21 cellular contexts compared by ENCODE assay signal in the genomic region with DNA sequence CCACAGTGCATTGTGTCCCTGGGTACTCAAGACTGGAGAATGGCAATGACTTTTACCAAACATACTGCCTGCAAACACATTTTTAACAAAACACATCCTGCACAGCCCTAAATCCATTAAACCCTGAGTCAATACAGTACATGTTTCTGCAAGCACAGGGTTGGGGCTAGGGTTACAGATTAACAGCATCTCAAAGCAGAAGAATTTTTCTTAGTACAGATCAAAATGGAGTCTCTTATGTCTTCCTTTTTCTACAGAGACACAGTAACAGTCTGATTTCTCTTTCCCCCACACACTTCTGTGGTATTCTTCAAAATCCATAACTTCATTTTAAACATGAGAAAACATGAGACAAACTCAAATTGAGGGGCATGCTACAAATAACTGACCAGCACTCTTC. TPM values are rescaled to one million over a fixed set of nuclear protein-coding genes. Genes with fewer than 3 reads are reported as not detected.
DNase-seq lines count a peak whose midpoint lies in the region; ATAC-seq, FAIRE-seq and TF ChIP-seq lines count a peak whose summit lies in the region.
"Had no signal": no experiment of that assay in that cellular context is flagged by ENCODE, and none has a peak within 500 bp of the region (broad histone marks: within the 10 kb centered on the region; RNA-seq: fewer than 3 reads in every experiment).

No MANE protein-coding gene starts in this region.

- no peak for TF ChIP-seq EP300 in HepG2 (IDR thresholded peaks at IDR 0.05; ENCODE audit: low read depth in 2 of 2, low read length in 2 of 2)
- TF ChIP-seq EP300 in HepG2 (CRISPR knock-in tag; IDR thresholded peaks at IDR 0.05; ENCODE audit: borderline replicate concordance), result no peak

- intact Hi-C loops in HepG2 (cut with micrococcal nuclease; ENCODE audit: unreplicated experiment), result no loop called here
- intact Hi-C loops in right lobe of liver (cut with DNase I), result no loop called here

- in situ Hi-C loops in HepG2 (cut with HindIII; ENCODE audit: extremely low pct_ligation_motif_present, low pct_unique_long_range_greater_than_20kb), result no loop called here

- ATAC-seq in HepG2, result no peak
- no peak for ATAC-seq in right lobe of liver
- ATAC-seq in HG03175 (IDR thresholded peaks at IDR 0.05; ENCODE audit: unreplicated experiment), result no peak
- ATAC-seq: A549; CD8-positive, alpha-beta T cell had no signal

- H3K9me2 ChIP-seq in hepatocyte (replicated peaks; ENCODE audit: insufficient read depth), result no peaks in the 10 kb centered on the region

- H3K9me3 ChIP-seq in HepG2 (ENCODE audit: low read length) (no peaks in the 10 kb centered on the region), right lobe of liver (no peaks in the 10 kb centered on the region), hepatocyte (ENCODE audit: low read depth) (no peaks in the 10 kb centered on the region)
- H3K9me3 ChIP-seq: A549; BLaER1 treated with 17β-estradiol and CSF1 and Interleukin-3, amounts not matched to agents 10 nM and 100 nM; Caco-2 had no signal

- H3K27ac ChIP-seq in HepG2 (ENCODE audit: extremely low read length, insufficient read depth, low read length) (no peak overlapping the region), right lobe of liver (no peak overlapping the region), hepatocyte (peak overlapping the region; percentile 79)
- H3K27ac ChIP-seq: 22Rv1; A549; BLaER1 treated with 17β-estradiol and CSF1 and Interleukin-3, amounts not matched to agents 10 nM and 100 nM; C4-2B had no signal

- no peak overlapping the region for H2AFZ ChIP-seq in HepG2 (ENCODE audit: low read length)
- no peak overlapping the region for H2AFZ ChIP-seq in hepatocyte

- H4K20me1 ChIP-seq in HepG2 (ENCODE audit: insufficient read depth, low read length) (no peaks in the 10 kb centered on the region), hepatocyte (ENCODE audit: insufficient read depth, poor library complexity, severe bottlenecking) (no peaks in the 10 kb centered on the region)
- H4K20me1 ChIP-seq: BLaER1 treated with 17β-estradiol and CSF1 and Interleukin-3, amounts not matched to agents 10 nM and 100 nM had no signal

- no peaks in the 10 kb centered on the region for H3K36me3 ChIP-seq in HepG2 (replicated peaks in 1 of 2; ENCODE audit: control insufficient read depth in 1 of 2, insufficient read depth in 2 of 2, low read length in 2 of 2)
- H3K36me3 ChIP-seq in right lobe of liver, result no peaks in the 10 kb centered on the region
- no peaks in the 10 kb centered on the region for H3K36me3 ChIP-seq in hepatocyte (replicated peaks; ENCODE audit: insufficient read depth, low read depth)
- H3K36me3 ChIP-seq: BLaER1 treated with 17β-estradiol and CSF1 and Interleukin-3, amounts not matched to agents 10 nM and 100 nM had no signal

- H3K9ac ChIP-seq in HepG2 (ENCODE audit: insufficient read depth, low read depth, low read length), result no peak overlapping the region
- H3K9ac ChIP-seq: BLaER1 treated with 17β-estradiol and CSF1 and Interleukin-3, amounts not matched to agents 10 nM and 100 nM had no signal

- H3K4me3 ChIP-seq in HepG2 (replicated peaks in 1 of 3; ENCODE audit: insufficient read depth in 1 of 3, low read depth in 2 of 3, low read length in 3 of 3) (peak overlapping the region in 1 of 3 experiments; percentile 37; a peak in 1 of 6 replicates), right lobe of liver (no peak overlapping the region), hepatocyte (no peak overlapping the region)
- H3K4me3 ChIP-seq: A549; BLaER1 treated with 17β-estradiol and CSF1 and Interleukin-3, amounts not matched to agents 10 nM and 100 nM had no signal

- TF ChIP-seq CTCF in HepG2 (CRISPR knock-in tag; IDR thresholded peaks at IDR 0.05), result no peak
- TF ChIP-seq CTCF in right lobe of liver (IDR thresholded peaks at IDR 0.05), result no peak
- no peak for TF ChIP-seq CTCF in hepatocyte (IDR thresholded peaks at IDR 0.05; ENCODE audit: poor library complexity)

- H3K4me2 ChIP-seq in HepG2 (ENCODE audit: low read depth, low read length), result peak overlapping the region; percentile 74
- no peak overlapping the region for H3K4me2 ChIP-seq in hepatocyte
- H3K4me2 ChIP-seq: A549 had no signal

- CTCF ChIA-PET in HepG2 (lab: Yijun Ruan, JAX; ENCODE audit: low intra/inter-chr PET ratio, low total read pairs), result no interaction called here

- no TSS peak for BruUV-seq in HepG2 (replicated peaks; lab: Mats Ljungman, UMichigan)

- POLR2A ChIA-PET in HepG2 (lab: Yijun Ruan, JAX), result no interaction called here

- TF ChIP-seq POLR2A in HepG2 (IDR thresholded peaks at IDR 0.05; ENCODE audit: insufficient read depth in 1 of 2, low read depth in 2 of 2, low read length in 2 of 2), result no peak
- TF ChIP-seq POLR2A in right lobe of liver (IDR thresholded peaks at IDR 0.05), result no peak

- no peak for TF ChIP-seq RAD21 in HepG2 (CRISPR knock-in tag; IDR thresholded peaks at IDR 0.05)

- H3K79me2 ChIP-seq in HepG2 (ENCODE audit: insufficient read depth, low read length) (no peaks in the 10 kb centered on the region), hepatocyte (no peaks in the 10 kb centered on the region)

- DNase-seq in DMS53 (lab: John Stamatoyannopoulos, UW) (peak; percentile 63), DMS53 treated with DMSO at 0.1 percent for 48 hours (lab: John Stamatoyannopoulos, UW; ENCODE audit: unreplicated experiment) (no peak), HepG2 (ENCODE audit: low spot score) (peak; percentile 13), right lobe of liver (no peak), hepatocyte (ENCODE audit: low spot score) (no peak)
- DNase-seq: AML-193; Calu3; CD4-positive, alpha-beta T cell; CD8-positive, alpha-beta T cell; DMS79 treated with DMSO at 0.1 percent for 48 hours; GF-D8 had no signal

- FAIRE-seq in HepG2 (lab: Jason Lieb, UNC), result no peak
- FAIRE-seq: A549, D721Med, G401.6, GM12891, GM18507 had no signal

- H3K27me3 ChIP-seq in HepG2 (ENCODE audit: control insufficient read depth in 1 of 2, insufficient read depth in 2 of 2, low read length in 2 of 2) (no peaks in the 10 kb centered on the region; a peak in 1 of 5 replicates), right lobe of liver (no peaks in the 10 kb centered on the region), hepatocyte (no peaks in the 10 kb centered on the region)
- H3K27me3 ChIP-seq: BLaER1 treated with 17β-estradiol and CSF1 and Interleukin-3, amounts not matched to agents 10 nM and 100 nM had no signal

- peaks cover 65% of the 10 kb centered on the region for H3K4me1 ChIP-seq in HepG2 (ENCODE audit: insufficient read depth, low read length)
- H3K4me1 ChIP-seq in right lobe of liver, result no peaks in the 10 kb centered on the region
- no peaks in the 10 kb centered on the region for H3K4me1 ChIP-seq in hepatocyte (ENCODE audit: insufficient read depth)
- H3K4me1 ChIP-seq: A549 had no signal

TF ChIP-seq in HepG2, 621 proteins besides CTCF, POLR2A, EP300 and RAD21 (continues in another document):
- TF ChIP-seq GATA4 (IDR thresholded peaks at IDR 0.05; ENCODE audit: borderline replicate concordance, low read depth) (no peak), TCF7L2 (IDR thresholded peaks at IDR 0.05; ENCODE audit: low read depth, low read length) (no peak), SUZ12 (IDR thresholded peaks at IDR 0.05; ENCODE audit: low read depth, low read length) (no peak), CHCHD3 (CRISPR knock-in tag; IDR thresholded peaks at IDR 0.05) (no peak), GZF1 (CRISPR knock-in tag; IDR thresholded peaks at IDR 0.05) (no peak), KLF6 (CRISPR knock-in tag; IDR thresholded peaks at IDR 0.05) (no peak), SMYD3 (CRISPR knock-in tag; IDR thresholded peaks at IDR 0.05) (no peak), HOXA5 (CRISPR knock-in tag; IDR thresholded peaks at IDR 0.05) (no peak)
- TF ChIP-seq, protein P1, sequence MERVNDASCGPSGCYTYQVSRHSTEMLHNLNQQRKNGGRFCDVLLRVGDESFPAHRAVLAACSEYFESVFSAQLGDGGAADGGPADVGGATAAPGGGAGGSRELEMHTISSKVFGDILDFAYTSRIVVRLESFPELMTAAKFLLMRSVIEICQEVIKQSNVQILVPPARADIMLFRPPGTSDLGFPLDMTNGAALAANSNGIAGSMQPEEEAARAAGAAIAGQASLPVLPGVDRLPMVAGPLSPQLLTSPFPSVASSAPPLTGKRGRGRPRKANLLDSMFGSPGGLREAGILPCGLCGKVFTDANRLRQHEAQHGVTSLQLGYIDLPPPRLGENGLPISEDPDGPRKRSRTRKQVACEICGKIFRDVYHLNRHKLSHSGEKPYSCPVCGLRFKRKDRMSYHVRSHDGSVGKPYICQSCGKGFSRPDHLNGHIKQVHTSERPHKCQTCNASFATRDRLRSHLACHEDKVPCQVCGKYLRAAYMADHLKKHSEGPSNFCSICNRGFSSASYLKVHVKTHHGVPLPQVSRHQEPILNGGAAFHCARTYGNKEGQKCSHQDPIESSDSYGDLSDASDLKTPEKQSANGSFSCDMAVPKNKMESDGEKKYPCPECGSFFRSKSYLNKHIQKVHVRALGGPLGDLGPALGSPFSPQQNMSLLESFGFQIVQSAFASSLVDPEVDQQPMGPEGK (CRISPR knock-in tag; IDR thresholded peaks at IDR 0.05), result no peak

RNA-seq across cellular contexts. Expression of a gene that starts 13.9 kb away (rescaled TPM):
- total RNA-seq in HepG2 (2016; rRNA removed; fragmentation: Illumina TruSeq; extraction: Trizol), result not detected in 2 replicates
- not detected in 2 replicates for total RNA-seq in HepG2 (2016; cell fraction: cytosol; rRNA removed; fragmentation: Illumina TruSeq; extraction: Trizol; ENCODE audit: low read depth)
- total RNA-seq in HepG2 (2016; cell fraction: insoluble cytoplasmic fraction; rRNA removed; fragmentation: Illumina TruSeq; extraction: Trizol), result not detected in 2 replicates
- not detected in 2 replicates for total RNA-seq in HepG2 (2016; cell fraction: membrane; rRNA removed; fragmentation: Illumina TruSeq; extraction: Trizol)
- total RNA-seq in HepG2 (2016; cell fraction: nucleus; rRNA removed; fragmentation: Illumina TruSeq; extraction: Trizol), result not detected in 2 replicates
- 0.05 TPM in 1 of 2 replicates, not detected in the other for polyA plus RNA-seq in HepG2 (2011; rRNA removed)
- not detected in 2 replicates for polyA plus RNA-seq in HepG2 (2011; cell fraction: cytosol; rRNA removed)
- polyA plus RNA-seq in HepG2 (2011; cell fraction: nucleus; rRNA removed), result 0.13 TPM in 1 of 2 replicates, not detected in the other
- 0.08 TPM in 1 of 2 replicates, not detected in the other for polyA plus RNA-seq in HepG2 (2012)
- 0.07 TPM in 1 of 2 replicates, not detected in the other for polyA plus RNA-seq in HepG2 (2016; cell fraction: cytosol; fragmentation: Illumina TruSeq; extraction: Trizol; ENCODE audit: low read depth)
- not detected in 2 replicates for polyA plus RNA-seq in HepG2 (2016; cell fraction: insoluble cytoplasmic fraction; fragmentation: Illumina TruSeq; extraction: Trizol; ENCODE audit: low read depth)
- polyA plus RNA-seq in HepG2 (2016; cell fraction: membrane; fragmentation: Illumina TruSeq; extraction: Trizol; ENCODE audit: low read depth), result not detected in 2 replicates
- not detected in 2 replicates for polyA plus RNA-seq in HepG2 (2016; cell fraction: nucleus; fragmentation: Illumina TruSeq; extraction: Trizol; ENCODE audit: insufficient read depth, low read depth)
- 0.09 TPM in 1 of 2 replicates, not detected in the other for polyA minus RNA-seq in HepG2 (2011; rRNA and poly(A)+ RNA removed; ENCODE audit: low replicate concordance)
- not detected in 2 replicates for polyA minus RNA-seq in HepG2 (2011; cell fraction: cytosol; rRNA and poly(A)+ RNA removed)
- not detected in 2 replicates for polyA minus RNA-seq in HepG2 (2011; cell fraction: nucleus; rRNA and poly(A)+ RNA removed)
- total RNA-seq in right lobe of liver, result under 1 TPM in 2 of 6 experiments, not detected in 4; 0.18 to 0.80 TPM
- total RNA-seq in hepatocyte, result 1.4 and 2.8 TPM in 2 replicates
- 0.91 and 1.2 TPM in 2 replicates for polyA plus RNA-seq in hepatocyte
- total RNA-seq: CD4-positive, alpha-beta T cell had no signal

Comparison
In these comparisons a context has a peak if more than half of its experiments do, and no peak if none do; other contexts are left out.
1. DNase-seq: peak in DMS53 (single experiment) and HepG2 (single experiment); none in DMS53 treated with DMSO at 0.1 percent for 48 hours (single experiment), right lobe of liver (0 of 3) and hepatocyte (single experiment).